8 cellular contexts compared by ENCODE assay signal in genomic region chr19:19063183-19064097, GRCh38. TPM values are rescaled to one million over a fixed set of nuclear protein-coding genes. Genes with fewer than 3 reads are reported as not detected.
DNase-seq lines count a peak whose midpoint lies in the region; ATAC-seq and TF ChIP-seq lines count a peak whose summit lies in the region.

Gene SLC25A42, plus strand, starts transcription at chr19:19063994. Its CDS starts 32,131 bp downstream, at chr19:19096125.

- peaks cover 14% of the 10 kb centered on the region for H3K4me1 Mint-ChIP-seq in T-helper 17 cell
- H3K4me1 Mint-ChIP-seq in progenitor cell of endocrine pancreas (ENCODE audit: low read depth): peaks cover 11% of the 10 kb centered on the region

- no peaks in the 10 kb centered on the region for H3K27me3 Mint-ChIP-seq in T-helper 17 cell
- H3K27me3 Mint-ChIP-seq in progenitor cell of endocrine pancreas: peaks cover 10% of the 10 kb centered on the region

- intact Hi-C loops in left ventricle myocardium inferior (cut with micrococcal nuclease): no loop called here

- H3K36me3 ChIP-seq in left ventricle myocardium inferior: peaks cover 4% of the 10 kb centered on the region
- H3K36me3 ChIP-seq in urinary bladder (ENCODE audit: insufficient read depth): no peaks in the 10 kb centered on the region

- H3K36me3 Mint-ChIP-seq in T-helper 17 cell (ENCODE audit: low read depth): no peaks in the 10 kb centered on the region
- H3K36me3 Mint-ChIP-seq in progenitor cell of endocrine pancreas (ENCODE audit: insufficient read depth): peaks cover 2% of the 10 kb centered on the region

- H3K27ac Mint-ChIP-seq in T-helper 17 cell: peak within 1 kb of the TSS; percentile 83
- peak within 1 kb of the TSS; percentile 81 for H3K27ac Mint-ChIP-seq in progenitor cell of endocrine pancreas

- H3K9me3 Mint-ChIP-seq in progenitor cell of endocrine pancreas (ENCODE audit: low read depth): no peaks in the 10 kb centered on the region

- H3K4me3 ChIP-seq in left ventricle myocardium inferior: peak within 1 kb of the TSS; percentile 88
- H3K4me3 ChIP-seq in urinary bladder (ENCODE audit: low read depth, low read length): peak within 1 kb of the TSS; percentile 69

- H3K9me3 ChIP-seq in T-helper 17 cell (ENCODE audit: control insufficient read depth, low read length, poor library complexity, severe bottlenecking): no peaks in the 10 kb centered on the region
- H3K9me3 ChIP-seq in left ventricle myocardium inferior (replicated peaks): no peaks in the 10 kb centered on the region

- no peaks in the 10 kb centered on the region for H3K27me3 ChIP-seq in left ventricle myocardium inferior (ENCODE audit: low read depth)

- DNase-seq in GM13977 (ENCODE audit: low spot score) (peak; percentile 100), NCI-H1694 treated with DMSO at 0.1 percent for 48 hours (lab: John Stamatoyannopoulos, UW) (peak; percentile 99), T-helper 17 cell (peak; percentile 97 to 99 (median 97)), amygdala (lab: John Stamatoyannopoulos, UW) (peak; percentile 78 to 100 (median 100)), left ventricle myocardium inferior (peak; percentile 100), progenitor cell of endocrine pancreas (ENCODE audit: low spot score, unreplicated experiment) (peak; percentile 99)

- 3% methylated on average over 77 of the region's 77 CpGs for WGBS in urinary bladder

- ATAC-seq in HG02885 (IDR thresholded peaks at IDR 0.05; ENCODE audit: poor library complexity, unreplicated experiment): peak; percentile 94
- peak; percentile 94 for ATAC-seq in T-helper 17 cell

- no peak for TF ChIP-seq CTCF in GM13977 (IDR thresholded peaks at IDR 0.05; ENCODE audit: extremely low read depth, insufficient read depth, missing control alignments)
- TF ChIP-seq CTCF in left ventricle myocardium inferior (IDR thresholded peaks at IDR 0.05; ENCODE audit: borderline replicate concordance): no peak
- TF ChIP-seq CTCF in progenitor cell of endocrine pancreas (IDR thresholded peaks at IDR 0.05; ENCODE audit: unreplicated experiment): no peak

- H3K4me3 Mint-ChIP-seq in T-helper 17 cell: peak within 1 kb of the TSS; percentile 98
- H3K4me3 Mint-ChIP-seq in progenitor cell of endocrine pancreas (ENCODE audit: low read depth): peak within 1 kb of the TSS; percentile 74

- peaks cover 89% of the 10 kb centered on the region for H3K4me1 ChIP-seq in left ventricle myocardium inferior
- no peaks in the 10 kb centered on the region for H3K4me1 ChIP-seq in urinary bladder (ENCODE audit: insufficient read depth)

- H3K27ac ChIP-seq in left ventricle myocardium inferior (replicated peaks) (peak within 1 kb of the TSS; percentile 94), urinary bladder (ENCODE audit: low read depth) (peak within 1 kb of the TSS; percentile 32)

- in situ Hi-C loops in GM13977 (cut with MboI; ENCODE audit: low pct_unique_long_range_greater_than_20kb, low sequenced_read_pairs, unreplicated experiment): no loop called here

RNA-seq across cellular contexts. Expression of gene SLC25A42, which starts in this region (rescaled TPM):
- total RNA-seq in T-helper 17 cell: 10 to 100 TPM; 17.1 to 18.9 TPM
- 27.2 TPM for total RNA-seq in left ventricle myocardium inferior
- 10.5 and 10.7 TPM in 2 replicates for total RNA-seq in progenitor cell of endocrine pancreas
- total RNA-seq in urinary bladder: 7.1 TPM
- 14.8 TPM for polyA plus RNA-seq in urinary bladder

Comparison
In these comparisons a context has a peak if more than half of its experiments do, and no peak if none do; other contexts are left out.
1. Peak in every context shown above with its lines: DNase-seq, ATAC-seq, H3K4me3 ChIP-seq and H3K27ac ChIP-seq.